In genomic region chr6:149324428-149324827, GRCh38 we compare ENCODE assay signal across 16 cellular contexts. TPM values are rescaled to one million over a fixed set of nuclear protein-coding genes. Genes with fewer than 3 reads are reported as not detected.
DNase-seq lines count a peak whose midpoint lies in the region; ATAC-seq and TF ChIP-seq lines count a peak whose summit lies in the region.
"Had no signal": no experiment of that assay in that cellular context is flagged by ENCODE, and none has a peak within 500 bp of the region (broad histone marks: within the 10 kb centered on the region; RNA-seq: fewer than 3 reads in every experiment).

No MANE protein-coding gene starts in this region.

- no peaks in the 10 kb centered on the region for H3K9me3 ChIP-seq in right cardiac atrium (ENCODE audit: control insufficient read depth, low read length)
- no peaks in the 10 kb centered on the region for H3K9me3 ChIP-seq in WERI-Rb-1 (ENCODE audit: severe bottlenecking)
- H3K9me3 ChIP-seq: prostate gland had no signal

- intact Hi-C loops in Right ventricle myocardium inferior (cut with DNase I) (no loop called here), cardiac septum (cut with DNase I) (no loop called here), right cardiac atrium (cut with DNase I) (loop anchor here in 1 of 4 donors (10.0 kb wide), 1 partner anchor 90 kb away; no protein-coding TSS in a partner anchor)

- DNase-seq in Right ventricle myocardium inferior (ENCODE audit: missing footprints): no peak
- no peak for DNase-seq in cardiac septum (ENCODE audit: low spot score)
- peak; percentile 38 for DNase-seq in activated CD4-positive, alpha-beta memory T cell treated with anti-CD3 and anti-CD28 coated beads, Interleukin-2, amount 10 ng/mL, durations not matched to agents 7 days and 5 days
- no peak for DNase-seq in right cardiac atrium
- DNase-seq in type B pancreatic cell (ENCODE audit: extremely low spot score, unreplicated experiment): no peak
- no peak for DNase-seq in WERI-Rb-1
- DNase-seq: activated CD4-positive, alpha-beta T cell treated with anti-CD3 and anti-CD28 coated beads for 1 hour; EL; kidney glomerular epithelial cell; NCI-H1436; NCI-H446 had no signal

- H3K27ac ChIP-seq in right cardiac atrium (ENCODE audit: low read length): peak overlapping the region; percentile 3
- H3K27ac ChIP-seq in WERI-Rb-1: no peak overlapping the region
- H3K27ac ChIP-seq: epithelial cell of prostate had no signal

- H3K4me3 Mint-ChIP-seq in activated CD4-positive, alpha-beta memory T cell treated with anti-CD3 and anti-CD28 coated beads, Interleukin-2, amount 10 ng/mL, durations not matched to agents 7 days and 5 days: peak overlapping the region; percentile 53
- peak overlapping the region; percentile 35 for H3K4me3 Mint-ChIP-seq in type B pancreatic cell

- H3K9me3 Mint-ChIP-seq in activated CD4-positive, alpha-beta memory T cell treated with anti-CD3 and anti-CD28 coated beads, Interleukin-2, amount 10 ng/mL, durations not matched to agents 7 days and 5 days: no peaks in the 10 kb centered on the region
- H3K9me3 Mint-ChIP-seq in type B pancreatic cell: peaks cover 9% of the 10 kb centered on the region

- H3K4me1 ChIP-seq in right cardiac atrium (ENCODE audit: control insufficient read depth, insufficient read depth, low read length): peaks cover 11% of the 10 kb centered on the region

- H3K27me3 Mint-ChIP-seq in activated CD4-positive, alpha-beta memory T cell treated with anti-CD3 and anti-CD28 coated beads, Interleukin-2, amount 10 ng/mL, durations not matched to agents 7 days and 5 days: no peaks in the 10 kb centered on the region
- no peaks in the 10 kb centered on the region for H3K27me3 Mint-ChIP-seq in type B pancreatic cell

- H3K4me1 Mint-ChIP-seq in activated CD4-positive, alpha-beta memory T cell treated with anti-CD3 and anti-CD28 coated beads, Interleukin-2, amount 10 ng/mL, durations not matched to agents 7 days and 5 days: peaks cover 76% of the 10 kb centered on the region
- peaks cover 37% of the 10 kb centered on the region for H3K4me1 Mint-ChIP-seq in type B pancreatic cell (ENCODE audit: unreplicated experiment)

- peaks cover 3% of the 10 kb centered on the region; the same call in 1 of the 2 replicates for H3K36me3 ChIP-seq in WERI-Rb-1
- H3K36me3 ChIP-seq: prostate gland had no signal

- CTCF ChIA-PET in activated CD4-positive, alpha-beta memory T cell treated with anti-CD3 and anti-CD28 coated beads, Interleukin-2, amount 10 ng/mL, durations not matched to agents 7 days and 5 days (lab: Charles Lee): interaction anchor here (0.7 to 2.1 kb wide), 4 partner anchors 13 to 290 kb away, joined by 3 to 6 read pairs (median 4); no protein-coding TSS in a partner anchor

- H3K27ac Mint-ChIP-seq in activated CD4-positive, alpha-beta memory T cell treated with anti-CD3 and anti-CD28 coated beads, Interleukin-2, amount 10 ng/mL, durations not matched to agents 7 days and 5 days: peak overlapping the region; percentile 64
- no peak overlapping the region for H3K27ac Mint-ChIP-seq in type B pancreatic cell

- H3K27me3 ChIP-seq in right cardiac atrium (ENCODE audit: control insufficient read depth, insufficient read depth) (no peaks in the 10 kb centered on the region), WERI-Rb-1 (ENCODE audit: insufficient read depth, low read depth, severe bottlenecking) (no peaks in the 10 kb centered on the region)
- H3K27me3 ChIP-seq: BLaER1 treated with 17β-estradiol and CSF1 and Interleukin-3, amounts not matched to agents 10 nM and 100 nM had no signal

- H3K4me3 ChIP-seq in right cardiac atrium (ENCODE audit: low read length) (no peak overlapping the region), WERI-Rb-1 (ENCODE audit: low read depth, low read length) (no peak overlapping the region)
- H3K4me3 ChIP-seq: BLaER1 treated with 17β-estradiol and CSF1 and Interleukin-3, amounts not matched to agents 10 nM and 100 nM; prostate gland had no signal

- TF ChIP-seq CTCF in type B pancreatic cell (conservative IDR thresholded peaks at IDR 0.05) (no peak), WERI-Rb-1 (IDR thresholded peaks at IDR 0.05; ENCODE audit: low read depth, low read length) (no peak)

- ATAC-seq in Right ventricle myocardium inferior: peak; percentile 56
- ATAC-seq in right cardiac atrium: peak; percentile 39 to 48
- ATAC-seq in HG03469 (IDR thresholded peaks at IDR 0.05; ENCODE audit: unreplicated experiment): no peak
- ATAC-seq in HG03342 (IDR thresholded peaks at IDR 0.05; ENCODE audit: unreplicated experiment): no peak

- POLR2A ChIA-PET in activated CD4-positive, alpha-beta memory T cell treated with anti-CD3 and anti-CD28 coated beads, Interleukin-2, amount 10 ng/mL, durations not matched to agents 7 days and 5 days (lab: Charles Lee): interaction anchor here (0.9 to 14.4 kb wide), 12 partner anchors 8 to 247 kb away, joined by 3 to 259 read pairs (median 34); partner anchors contain the start of gene TAB2

- H3K36me3 Mint-ChIP-seq in activated CD4-positive, alpha-beta memory T cell treated with anti-CD3 and anti-CD28 coated beads, Interleukin-2, amount 10 ng/mL, durations not matched to agents 7 days and 5 days (ENCODE audit: low read depth): peaks cover 73% of the 10 kb centered on the region
- peaks cover 9% of the 10 kb centered on the region for H3K36me3 Mint-ChIP-seq in type B pancreatic cell

RNA-seq across cellular contexts. Expression of gene TAB2, which starts 6.9 kb away (rescaled TPM):
- total RNA-seq in Right ventricle myocardium inferior (57.4 TPM), cardiac septum (49.2 TPM), right cardiac atrium (10 to 100 TPM; 62.7 to 73.9 (median 66.5) TPM), type B pancreatic cell (ENCODE audit: low replicate concordance) (58.7 TPM in 2 replicates)
- total RNA-seq in activated CD4-positive, alpha-beta memory T cell treated with anti-CD3 and anti-CD28 coated beads, Interleukin-2, amount 10 ng/mL, durations not matched to agents 7 days and 5 days: 100 to 1,000 TPM; 169 to 170 TPM
- 27.8 TPM for polyA plus RNA-seq in right cardiac atrium

Comparison
In these comparisons a context has a peak if more than half of its experiments do, and no peak if none do; other contexts are left out.
1. ATAC-seq: peak in Right ventricle myocardium inferior (single experiment) and right cardiac atrium (2 of 2); none in HG03469 (single experiment) and HG03342 (single experiment).